Comparison of ENCODE assay signal across 1 cellular context in the genomic region with DNA sequence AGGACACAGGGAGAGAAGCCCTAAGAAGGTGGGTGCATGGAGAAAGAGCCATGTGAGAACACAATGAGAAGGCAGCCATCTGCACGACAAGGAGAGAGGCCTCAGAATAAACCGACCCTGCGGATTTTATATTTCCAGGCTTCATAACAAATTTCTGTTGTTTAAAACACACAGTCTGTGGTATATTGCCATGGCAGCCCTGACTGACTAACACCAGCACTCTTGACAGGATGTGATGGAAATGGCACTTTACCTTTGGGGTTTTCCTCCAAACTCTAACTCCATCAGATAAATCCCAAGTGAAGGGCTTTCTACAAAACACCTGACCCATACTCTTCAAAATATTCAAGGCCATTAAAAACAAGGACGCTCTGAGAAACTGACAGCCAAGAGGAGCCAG.
TF ChIP-seq lines count a peak whose summit lies in the region.

No MANE protein-coding gene starts in this region.

TF ChIP-seq in endothelial cell of umbilical vein, 7 proteins besides CTCF, POLR2A, EP300 and RAD21:
- no peak for TF ChIP-seq EZH2 (IDR thresholded peaks at IDR 0.05; ENCODE audit: borderline replicate concordance, low read depth, low read length, severe bottlenecking)
- TF ChIP-seq POLR2AphosphoS5 (IDR thresholded peaks at IDR 0.05; ENCODE audit: insufficient read depth, low read depth, low read length) = no peak
- no peak for TF ChIP-seq GATA2 (IDR thresholded peaks at IDR 0.05; ENCODE audit: insufficient read depth, insufficient read length, low read depth, low read length)
- no peak for TF ChIP-seq FOS (IDR thresholded peaks at IDR 0.05; ENCODE audit: borderline replicate concordance, insufficient read depth, low read length)
- TF ChIP-seq, protein P1, sequence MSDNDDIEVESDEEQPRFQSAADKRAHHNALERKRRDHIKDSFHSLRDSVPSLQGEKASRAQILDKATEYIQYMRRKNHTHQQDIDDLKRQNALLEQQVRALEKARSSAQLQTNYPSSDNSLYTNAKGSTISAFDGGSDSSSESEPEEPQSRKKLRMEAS (IDR thresholded peaks at IDR 0.05; ENCODE audit: insufficient read depth, insufficient read length) = no peak
- TF ChIP-seq JUN (IDR thresholded peaks at IDR 0.05; ENCODE audit: borderline replicate concordance, insufficient read depth, insufficient read length, low read depth) = no peak
- no peak for TF ChIP-seq MYC (IDR thresholded peaks at IDR 0.05; ENCODE audit: low read depth, low read length)
